Comparison of ENCODE assay signal across 8 cellular contexts in genomic region chr13:43785166-43785680, GRCh38. TPM values are rescaled to one million over a fixed set of nuclear protein-coding genes. Genes with fewer than 3 reads are reported as not detected.
DNase-seq lines count a peak whose midpoint lies in the region; ATAC-seq and TF ChIP-seq lines count a peak whose summit lies in the region.

No MANE protein-coding gene starts in this region.

- no TSS peak for BruUV-seq in MCF 10A (replicated peaks; lab: Mats Ljungman, UMichigan)

- H4K91ac ChIP-seq in mesenchymal stem cell (ENCODE audit: low read length), result no peak overlapping the region

- CTCF ChIA-PET in MCF 10A (lab: Yijun Ruan, JAX), result interaction anchor here (0.7 to 1.2 kb wide), 2 partner anchors 19 to 82 kb away, joined by 3 to 4 read pairs; no protein-coding TSS in a partner anchor

- H3K36me3 ChIP-seq in cardiac muscle cell (no peaks in the 10 kb centered on the region), mesenchymal stem cell (ENCODE audit: control insufficient read depth in 1 of 2, insufficient read depth in 2 of 2, low read depth in 1 of 2, low read length in 2 of 2) (no peaks in the 10 kb centered on the region), urinary bladder (ENCODE audit: insufficient read depth) (no peaks in the 10 kb centered on the region), mucosa of descending colon (ENCODE audit: low read depth) (no peaks in the 10 kb centered on the region)

- intact Hi-C loops in left cardiac atrium (cut with DNase I), result loop anchor here in 1 of 2 donors (5.0 kb wide), 1 partner anchor 478 kb away; no protein-coding TSS in a partner anchor
- intact Hi-C loops in MCF 10A (cut with micrococcal nuclease), result loop anchor here (5.0 kb wide), 3 partner anchors 553 to 1188 kb away; no protein-coding TSS in a partner anchor
- intact Hi-C loops in mucosa of descending colon (cut with DNase I, micrococcal nuclease), result no loop called here

- H3K4me1 ChIP-seq in cardiac muscle cell (ENCODE audit: low read depth) (peaks cover 3% of the 10 kb centered on the region), mesenchymal stem cell (ENCODE audit: control insufficient read depth, insufficient read depth, low read depth, low read length) (peaks cover 21% of the 10 kb centered on the region), urinary bladder (ENCODE audit: insufficient read depth) (peaks cover 5% of the 10 kb centered on the region), mucosa of descending colon (ENCODE audit: low read depth) (peaks cover 16% of the 10 kb centered on the region)

- no peak for ATAC-seq in left cardiac atrium
- ATAC-seq in mucosa of descending colon, result no peak
- ATAC-seq in GM21390 (IDR thresholded peaks at IDR 0.05; ENCODE audit: unreplicated experiment), result no peak
- ATAC-seq in HG03469 (IDR thresholded peaks at IDR 0.05; ENCODE audit: unreplicated experiment), result no peak

- H3K79me1 ChIP-seq in mesenchymal stem cell (replicated peaks; ENCODE audit: low read length, poor library complexity, severe bottlenecking), result no peaks in the 10 kb centered on the region

- no peak overlapping the region for H3K23ac ChIP-seq in mesenchymal stem cell (ENCODE audit: low read length in 2 of 2)

- H3K27me3 ChIP-seq in cardiac muscle cell, result peaks cover 62% of the 10 kb centered on the region
- H3K27me3 ChIP-seq in mesenchymal stem cell (ENCODE audit: control insufficient read depth in 1 of 2, insufficient read depth in 1 of 2, low read length in 2 of 2), result no peaks in the 10 kb centered on the region

- H2BK120ac ChIP-seq in mesenchymal stem cell (ENCODE audit: low read depth, low read length), result no peak overlapping the region

- peak overlapping the region; percentile 14 for H3K27ac Mint-ChIP-seq in MCF 10A (ENCODE audit: low read depth, unreplicated experiment)

- H3K9me3 ChIP-seq in cardiac muscle cell (ENCODE audit: low read depth) (no peaks in the 10 kb centered on the region), mesenchymal stem cell (ENCODE audit: control insufficient read depth, low read length) (no peaks in the 10 kb centered on the region), mucosa of descending colon (no peaks in the 10 kb centered on the region)

- no peak overlapping the region for H2AK5ac ChIP-seq in mesenchymal stem cell (ENCODE audit: low read length, severe bottlenecking)

- H3K9ac ChIP-seq in mesenchymal stem cell (ENCODE audit: low read length), result peak overlapping the region; percentile 87

- no peak overlapping the region for H3K18ac ChIP-seq in mesenchymal stem cell (ENCODE audit: low read depth in 1 of 2, low read length in 2 of 2)

- no peak overlapping the region for H2BK5ac ChIP-seq in mesenchymal stem cell (ENCODE audit: low read depth, low read length, poor library complexity, severe bottlenecking)

- H4K8ac ChIP-seq in mesenchymal stem cell (ENCODE audit: low read length), result no peak overlapping the region

- H3K27me3 Mint-ChIP-seq in MCF 10A (ENCODE audit: insufficient read depth, unreplicated experiment), result no peaks in the 10 kb centered on the region

- no peaks in the 10 kb centered on the region for H3K36me3 Mint-ChIP-seq in MCF 10A (ENCODE audit: insufficient read depth, unreplicated experiment)

- H3K4me3 Mint-ChIP-seq in MCF 10A (ENCODE audit: unreplicated experiment), result peak overlapping the region; percentile 80

- no peak overlapping the region for H2BK15ac ChIP-seq in mesenchymal stem cell (ENCODE audit: low read depth, poor library complexity, severe bottlenecking)

- POLR2A ChIA-PET in MCF 10A (lab: Yijun Ruan, JAX), result interaction anchor here (1.3 to 1.7 kb wide), 2 partner anchors 16 to 891 kb away, joined by 4 read pairs; no protein-coding TSS in a partner anchor

- H3K4me3 ChIP-seq in cardiac muscle cell (peak overlapping the region; percentile 65), mesenchymal stem cell (ENCODE audit: insufficient read depth in 1 of 2, low read depth in 1 of 2, low read length in 2 of 2) (peak overlapping the region; percentile 68 to 87), urinary bladder (ENCODE audit: low read depth, low read length) (peak overlapping the region; percentile 62), mucosa of descending colon (no peak overlapping the region)

- WGBS in mesenchymal stem cell, result 48% methylated on average over 10 of the region's 12 CpGs
- WGBS in urinary bladder, result 38% methylated on average over 12 of the region's 12 CpGs

- no peak overlapping the region for H2BK12ac ChIP-seq in mesenchymal stem cell (ENCODE audit: low read length in 2 of 2)

- H3K9me3 Mint-ChIP-seq in MCF 10A (ENCODE audit: unreplicated experiment), result no peaks in the 10 kb centered on the region

- DNase-seq in cardiac muscle cell (ENCODE audit: low read depth in 1 of 2, low spot score in 1 of 2) (peak in 1 of 2 donors; percentile 19), left cardiac atrium (no peak), MCF 10A (ENCODE audit: unreplicated experiment) (no peak), mesenchymal stem cell (no peak), mucosa of descending colon (no peak)

- H3K14ac ChIP-seq in mesenchymal stem cell (ENCODE audit: low read length in 2 of 2), result no peak overlapping the region

- H3K27ac ChIP-seq in cardiac muscle cell (no peak overlapping the region), mesenchymal stem cell (ENCODE audit: low read length, poor library complexity, severe bottlenecking) (no peak overlapping the region), urinary bladder (ENCODE audit: low read depth) (no peak overlapping the region)

- no peak for TF ChIP-seq CTCF in cardiac muscle cell (IDR thresholded peaks at IDR 0.05; ENCODE audit: low read depth, low read length)
- no peak for TF ChIP-seq CTCF in MCF 10A (IDR thresholded peaks at IDR 0.05; ENCODE audit: unreplicated experiment)
- TF ChIP-seq CTCF in mucosa of descending colon (IDR thresholded peaks at IDR 0.05), result no peak

- H3K4me1 Mint-ChIP-seq in MCF 10A (ENCODE audit: insufficient read depth, unreplicated experiment), result peaks cover 20% of the 10 kb centered on the region

- peak overlapping the region; percentile 90 for H3K4me2 ChIP-seq in mesenchymal stem cell (ENCODE audit: low read length, poor library complexity, severe bottlenecking)

- peak overlapping the region; percentile 54 for H2AFZ ChIP-seq in mesenchymal stem cell (ENCODE audit: low read depth, low read length)

- H3K4ac ChIP-seq in mesenchymal stem cell (ENCODE audit: low read depth in 1 of 2, low read length in 2 of 2), result no peak overlapping the region

RNA-seq across cellular contexts. Expression of gene ENOX1, which starts 1.5 kb away (rescaled TPM):
- total RNA-seq in cardiac muscle cell, result 2.0 and 4.2 TPM in 2 replicates
- polyA plus RNA-seq in cardiac muscle cell, result 1.6 and 5.1 TPM in 2 replicates
- total RNA-seq in left cardiac atrium, result 1 to 10 TPM; 1.7 to 2.0 TPM
- 1.5 and 1.8 TPM in 2 replicates for total RNA-seq in MCF 10A (2022)
- 4.8 TPM for polyA plus RNA-seq in mesenchymal stem cell (2013, experiment 1 of 2)
- 4.8 TPM for polyA plus RNA-seq in mesenchymal stem cell (2013, experiment 2 of 2)
- 17.6 TPM for total RNA-seq in urinary bladder
- polyA plus RNA-seq in urinary bladder, result 4.3 TPM
- total RNA-seq in mucosa of descending colon, result 1 to 10 TPM in 2 of 3 donors, under 1 TPM in 1; 0.35 to 9.8 (median 1.2) TPM
